In the genomic region with DNA sequence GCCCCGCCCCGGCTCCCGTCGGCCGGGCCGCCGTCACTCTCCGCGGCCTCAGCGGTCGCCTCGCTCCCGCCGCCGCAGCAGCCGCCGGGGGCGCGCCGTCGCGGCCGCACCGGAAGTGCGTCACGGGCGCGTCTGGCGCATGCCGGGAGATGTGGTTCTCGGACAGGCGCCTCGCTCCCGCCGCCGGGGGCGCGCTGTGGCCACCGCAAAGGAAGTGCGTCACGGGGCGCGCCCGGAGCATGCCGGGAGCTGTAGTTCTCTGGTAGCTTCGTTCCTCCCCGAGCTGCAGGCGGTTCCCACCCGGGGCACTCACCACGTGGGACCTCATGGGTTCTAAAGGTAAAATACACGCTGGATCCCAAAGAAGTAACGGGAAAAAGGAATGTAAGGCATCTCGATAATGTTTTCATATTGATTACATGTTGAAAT, we compare ENCODE assay signal across 8 cellular contexts. TPM values are rescaled to one million over a fixed set of nuclear protein-coding genes. Genes with fewer than 3 reads are reported as not detected.
A peak's percentile ranks its signal among the peaks of the same experiment; 100 is the strongest.
DNase-seq lines count a peak whose midpoint lies in the region; ATAC-seq, FAIRE-seq and TF ChIP-seq lines count a peak whose summit lies in the region.

A gene with protein sequence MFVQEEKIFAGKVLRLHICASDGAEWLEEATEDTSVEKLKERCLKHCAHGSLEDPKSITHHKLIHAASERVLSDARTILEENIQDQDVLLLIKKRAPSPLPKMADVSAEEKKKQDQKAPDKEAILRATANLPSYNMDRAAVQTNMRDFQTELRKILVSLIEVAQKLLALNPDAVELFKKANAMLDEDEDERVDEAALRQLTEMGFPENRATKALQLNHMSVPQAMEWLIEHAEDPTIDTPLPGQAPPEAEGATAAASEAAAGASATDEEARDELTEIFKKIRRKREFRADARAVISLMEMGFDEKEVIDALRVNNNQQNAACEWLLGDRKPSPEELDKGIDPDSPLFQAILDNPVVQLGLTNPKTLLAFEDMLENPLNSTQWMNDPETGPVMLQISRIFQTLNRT (minus strand): TSS at position 97 of the 429 bp plus-strand sequence. CDS start 211 bp downstream, outside the sequence.

- FAIRE-seq in keratinocyte (lab: Jason Lieb, UNC), result no peak

- dilution Hi-C loops in keratinocyte (cut with MboI; ENCODE audit: extremely low pct_ligation_motif_present, low sequenced_read_pairs), result no loop called here

- peak within 1 kb of the TSS; percentile 97 for H3K4me2 ChIP-seq in keratinocyte (ENCODE audit: control insufficient read depth, extremely low read depth, insufficient read depth, low read depth, low read length)

- TF ChIP-seq CTCF in AG09309 (IDR thresholded peaks at IDR 0.05; ENCODE audit: control insufficient read depth, insufficient read depth, low read depth, low read length, missing control alignments) (peak; percentile 27), keratinocyte (optimal IDR thresholded peaks at IDR 0.05 in 1 of 3, IDR thresholded peaks at IDR 0.05 in 1 of 3, conservative IDR thresholded peaks at IDR 0.05 in 1 of 3; ENCODE audit: extremely low read depth in 1 of 3, insufficient read depth in 2 of 3, low read length in 3 of 3) (peak in 2 of 3 experiments; percentile 28 to 50)

- ATAC-seq in GM19035 (IDR thresholded peaks at IDR 0.05; ENCODE audit: unreplicated experiment), result peak; percentile 90
- ATAC-seq in HG03378 (IDR thresholded peaks at IDR 0.05; ENCODE audit: unreplicated experiment), result peak; percentile 67

- H2AFZ ChIP-seq in keratinocyte (ENCODE audit: control insufficient read depth, low read length), result peak within 1 kb of the TSS; percentile 70

- H3K9me3 ChIP-seq in keratinocyte (ENCODE audit: control insufficient read depth, low read depth, low read length), result no peaks in the 10 kb centered on the region

- H3K9me1 ChIP-seq in keratinocyte (ENCODE audit: control insufficient read depth, extremely low read depth, insufficient read depth, low read length), result no peaks in the 10 kb centered on the region

- H3K4me3 ChIP-seq in AG09309 (ENCODE audit: control insufficient read depth, low read depth, low read length), result peak within 1 kb of the TSS; percentile 92
- peak within 1 kb of the TSS; percentile 85 to 90 (median 88) for H3K4me3 ChIP-seq in keratinocyte (ENCODE audit: control insufficient read depth in 2 of 3, extremely low read depth in 1 of 3, insufficient read depth in 2 of 3, low read depth in 1 of 3, low read length in 3 of 3)

- H3K27me3 ChIP-seq in keratinocyte (ENCODE audit: control insufficient read depth, extremely low read depth, insufficient read depth, low read length), result peaks cover 3% of the 10 kb centered on the region

- peak within 1 kb of the TSS; percentile 86 for H3K9ac ChIP-seq in keratinocyte (ENCODE audit: control insufficient read depth, extremely low read depth, insufficient read depth, low read length)

- H3K27ac ChIP-seq in keratinocyte (ENCODE audit: control insufficient read depth, insufficient read depth, low read length), result peak within 1 kb of the TSS; percentile 60

- peaks cover 2 to 3% of the 10 kb centered on the region in 2 experiments for H3K36me3 ChIP-seq in keratinocyte (ENCODE audit: control insufficient read depth in 2 of 2, extremely low read depth in 1 of 2, insufficient read depth in 2 of 2, low read length in 2 of 2)

- H3K4me1 ChIP-seq in keratinocyte (ENCODE audit: control insufficient read depth, extremely low read depth, insufficient read depth, low read length), result peaks cover 15% of the 10 kb centered on the region

- peaks cover 4% of the 10 kb centered on the region for H4K20me1 ChIP-seq in keratinocyte (ENCODE audit: control insufficient read depth, extremely low read depth, insufficient read depth, low read length)

- H3K79me2 ChIP-seq in keratinocyte (ENCODE audit: control insufficient read depth, insufficient read depth, low read length), result peaks cover 41% of the 10 kb centered on the region

- DNase-seq in AG09309 (ENCODE audit: low read depth), result peak; percentile 62
- peak; percentile 80 for DNase-seq in NCI-H446 treated with DMSO at 0.1 percent for 48 hours (lab: John Stamatoyannopoulos, UW)
- DNase-seq in activated CD4-positive, CD25-positive, alpha-beta regulatory T cell treated with anti-CD3 and anti-CD28 coated beads, Interleukin-2, amount 50 U/mL, for 72 hours, result peak; percentile 95
- peak; percentile 93 for DNase-seq in cerebellar cortex (ENCODE audit: low spot score)
- peak; percentile 49 for DNase-seq in keratinocyte (ENCODE audit: low read depth, low spot score)
- peak; percentile 90 to 94 (median 91) for DNase-seq in stimulated activated CD4-positive, alpha-beta T cell treated with anti-CD3 and anti-CD28 coated beads, Interleukin-12 subunit alpha, Interleukin-12 subunit beta, amount 100 ng/mL, for 48 hours (ENCODE audit: low read depth in 2 of 3, low spot score in 1 of 3)

RNA-seq across cellular contexts. Expression of the gene that starts here (rescaled TPM):
- polyA plus RNA-seq in keratinocyte, result 37.8 to 55.9 TPM (median 50.7 TPM) in 3 replicates
- 80.6 TPM for polyA plus RNA-seq in keratinocyte (2011; ENCODE audit: low read depth)
- 39.5 and 50.0 TPM in 2 replicates for polyA plus RNA-seq in keratinocyte (2011; cell fraction: cytosol; rRNA removed)
- polyA plus RNA-seq in keratinocyte (2011; cell fraction: nucleus; rRNA removed), result 36.5 and 39.7 TPM in 2 replicates
- 26.0 and 32.9 TPM in 2 replicates for polyA plus RNA-seq in keratinocyte (2012; ENCODE audit: low replicate concordance)
- 28.3 to 36.6 TPM (median 33.5 TPM) in 3 replicates for polyA minus RNA-seq in keratinocyte
- polyA minus RNA-seq in keratinocyte (2011; cell fraction: cytosol; rRNA and poly(A)+ RNA removed), result 32.4 TPM
- polyA minus RNA-seq in keratinocyte (2011; cell fraction: nucleus; rRNA and poly(A)+ RNA removed), result 8.9 and 11.3 TPM in 2 replicates

Comparison
In these comparisons a context has a peak if more than half of its experiments do, and no peak if none do; other contexts are left out.
1. Peak in every context shown above with its lines: DNase-seq, ATAC-seq, H3K4me3 ChIP-seq and H3K27ac ChIP-seq.